Comparison of ENCODE assay signal across 1 cellular context in the genomic region with DNA sequence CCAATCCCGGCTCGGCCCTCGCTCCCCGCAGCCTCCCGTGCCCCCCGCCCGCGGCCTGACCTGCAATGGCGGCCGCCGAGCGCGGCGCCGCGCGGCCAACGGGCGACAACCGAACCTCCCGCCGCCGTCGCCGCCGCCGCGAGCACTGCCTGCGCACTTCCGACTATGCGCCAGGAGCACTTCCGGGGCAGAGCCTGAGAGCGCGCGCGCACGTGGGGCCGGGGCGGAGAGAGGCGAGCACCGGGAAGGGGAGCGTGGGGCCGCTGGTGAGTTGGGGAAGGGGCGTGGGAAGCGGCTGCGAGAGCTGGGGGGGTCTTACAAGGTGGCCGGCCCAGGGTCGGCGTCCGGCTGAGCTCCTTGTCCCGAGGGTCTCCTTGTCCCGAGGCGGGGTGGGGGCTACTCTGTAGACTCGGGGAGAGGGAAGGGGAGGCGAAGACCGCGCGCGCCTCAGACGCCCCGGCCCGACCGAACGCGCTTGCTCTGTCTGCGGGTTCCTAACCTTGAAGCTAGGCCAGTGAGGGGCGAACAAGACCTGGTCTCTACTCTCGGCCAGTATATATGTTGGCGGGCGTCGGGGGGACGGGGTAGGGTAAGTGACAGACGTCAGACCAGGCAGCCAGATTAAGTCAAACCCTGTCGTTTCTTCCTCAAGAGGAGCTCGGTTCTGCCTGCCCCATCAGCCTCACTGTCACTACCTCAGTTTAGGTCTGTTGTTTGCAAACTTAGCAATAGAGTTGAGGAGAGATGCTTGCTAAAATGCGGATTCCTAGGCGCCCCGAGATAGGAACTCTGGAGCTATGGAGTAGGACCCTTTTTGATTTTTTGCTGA.
TF ChIP-seq lines count a peak whose summit lies in the region.

A gene with protein sequence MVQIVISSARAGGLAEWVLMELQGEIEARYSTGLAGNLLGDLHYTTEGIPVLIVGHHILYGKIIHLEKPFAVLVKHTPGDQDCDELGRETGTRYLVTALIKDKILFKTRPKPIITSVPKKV (minus strand): TSS at position 165 of the 829 bp plus-strand sequence. CDS start 11,130 bp downstream, outside the sequence.
A gene (plus strand): TSS at position 226 of the 829 bp plus-strand sequence. CDS start 811 bp downstream, outside the sequence.

TF ChIP-seq in HepG2, 621 proteins besides CTCF, POLR2A, EP300 and RAD21 (continued from another document and continues in another):
- TF ChIP-seq ZNF431 (CRISPR knock-in tag; IDR thresholded peaks at IDR 0.05; ENCODE audit: borderline replicate concordance, low read depth) (peak; percentile 58; the same call in 1 of the 2 replicates), JUN (CRISPR knock-in tag; IDR thresholded peaks at IDR 0.05) (0 out of 2 replicates have a peak, but pooled peaks have one; percentile 30), SETDB1 (CRISPR knock-in tag; IDR thresholded peaks at IDR 0.05; ENCODE audit: borderline replicate concordance) (no peak), ZNF781 (CRISPR knock-in tag; IDR thresholded peaks at IDR 0.05; ENCODE audit: borderline replicate concordance, not compliant biosample characterization) (peak; percentile 38), HDAC6 (IDR thresholded peaks at IDR 0.05; ENCODE audit: low read depth, low read length) (no peak), ZNF547 (CRISPR knock-in tag; IDR thresholded peaks at IDR 0.05) (no peak; the same call in 1 of the 2 replicates), RELA (CRISPR knock-in tag; IDR thresholded peaks at IDR 0.05) (no peak; the same call in 1 of the 2 replicates), PRPF4 (IDR thresholded peaks at IDR 0.05; ENCODE audit: low read depth, low read length, poor library complexity, severe bottlenecking) (no peak), MED13 (CRISPR knock-in tag; IDR thresholded peaks at IDR 0.05) (no peak), MEIS1 (CRISPR knock-in tag; IDR thresholded peaks at IDR 0.05; ENCODE audit: borderline replicate concordance) (0 out of 2 replicates have a peak, but pooled peaks have one; percentile 59), XRCC5 (optimal IDR thresholded peaks at IDR 0.05; ENCODE audit: low read length) (no peak), DMAP1 (CRISPR knock-in tag; IDR thresholded peaks at IDR 0.05) (peak; percentile 98), ZNF468 (CRISPR knock-in tag; IDR thresholded peaks at IDR 0.05) (peak; percentile 75; the same call in 1 of the 2 replicates), PHF20 (CRISPR knock-in tag; IDR thresholded peaks at IDR 0.05) (peak; percentile 87), SAFB2 (CRISPR knock-in tag; IDR thresholded peaks at IDR 0.05; ENCODE audit: borderline replicate concordance, low read depth) (peak; percentile 34), ZNF446 (CRISPR knock-in tag; IDR thresholded peaks at IDR 0.05) (no peak), ZNF101 (CRISPR knock-in tag; IDR thresholded peaks at IDR 0.05; ENCODE audit: borderline replicate concordance, low read depth) (peak; percentile 65; the same call in 1 of the 2 replicates), PAWR (CRISPR knock-in tag; IDR thresholded peaks at IDR 0.05; ENCODE audit: borderline replicate concordance) (no peak), ZKSCAN1 (IDR thresholded peaks at IDR 0.05; ENCODE audit: low read length) (no peak), KLF15 (CRISPR knock-in tag; IDR thresholded peaks at IDR 0.05; ENCODE audit: borderline replicate concordance) (peak; percentile 34; the same call in 1 of the 2 replicates), ZNF282 (IDR thresholded peaks at IDR 0.05; ENCODE audit: partially characterized antibody) (no peak), SALL2 (CRISPR knock-in tag; IDR thresholded peaks at IDR 0.05) (peak; percentile 93), HNRNPL (IDR thresholded peaks at IDR 0.05; ENCODE audit: low read depth, low read length) (no peak), CCAR2 (optimal IDR thresholded peaks at IDR 0.05; ENCODE audit: low read depth, low read length) (no peak), ZNF615 (CRISPR knock-in tag; IDR thresholded peaks at IDR 0.05; ENCODE audit: borderline replicate concordance) (no peak)
- TF ChIP-seq, protein P1, sequence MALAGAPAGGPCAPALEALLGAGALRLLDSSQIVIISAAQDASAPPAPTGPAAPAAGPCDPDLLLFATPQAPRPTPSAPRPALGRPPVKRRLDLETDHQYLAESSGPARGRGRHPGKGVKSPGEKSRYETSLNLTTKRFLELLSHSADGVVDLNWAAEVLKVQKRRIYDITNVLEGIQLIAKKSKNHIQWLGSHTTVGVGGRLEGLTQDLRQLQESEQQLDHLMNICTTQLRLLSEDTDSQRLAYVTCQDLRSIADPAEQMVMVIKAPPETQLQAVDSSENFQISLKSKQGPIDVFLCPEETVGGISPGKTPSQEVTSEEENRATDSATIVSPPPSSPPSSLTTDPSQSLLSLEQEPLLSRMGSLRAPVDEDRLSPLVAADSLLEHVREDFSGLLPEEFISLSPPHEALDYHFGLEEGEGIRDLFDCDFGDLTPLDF (CRISPR knock-in tag; IDR thresholded peaks at IDR 0.05), result peak; percentile 77
- TF ChIP-seq, protein P2, sequence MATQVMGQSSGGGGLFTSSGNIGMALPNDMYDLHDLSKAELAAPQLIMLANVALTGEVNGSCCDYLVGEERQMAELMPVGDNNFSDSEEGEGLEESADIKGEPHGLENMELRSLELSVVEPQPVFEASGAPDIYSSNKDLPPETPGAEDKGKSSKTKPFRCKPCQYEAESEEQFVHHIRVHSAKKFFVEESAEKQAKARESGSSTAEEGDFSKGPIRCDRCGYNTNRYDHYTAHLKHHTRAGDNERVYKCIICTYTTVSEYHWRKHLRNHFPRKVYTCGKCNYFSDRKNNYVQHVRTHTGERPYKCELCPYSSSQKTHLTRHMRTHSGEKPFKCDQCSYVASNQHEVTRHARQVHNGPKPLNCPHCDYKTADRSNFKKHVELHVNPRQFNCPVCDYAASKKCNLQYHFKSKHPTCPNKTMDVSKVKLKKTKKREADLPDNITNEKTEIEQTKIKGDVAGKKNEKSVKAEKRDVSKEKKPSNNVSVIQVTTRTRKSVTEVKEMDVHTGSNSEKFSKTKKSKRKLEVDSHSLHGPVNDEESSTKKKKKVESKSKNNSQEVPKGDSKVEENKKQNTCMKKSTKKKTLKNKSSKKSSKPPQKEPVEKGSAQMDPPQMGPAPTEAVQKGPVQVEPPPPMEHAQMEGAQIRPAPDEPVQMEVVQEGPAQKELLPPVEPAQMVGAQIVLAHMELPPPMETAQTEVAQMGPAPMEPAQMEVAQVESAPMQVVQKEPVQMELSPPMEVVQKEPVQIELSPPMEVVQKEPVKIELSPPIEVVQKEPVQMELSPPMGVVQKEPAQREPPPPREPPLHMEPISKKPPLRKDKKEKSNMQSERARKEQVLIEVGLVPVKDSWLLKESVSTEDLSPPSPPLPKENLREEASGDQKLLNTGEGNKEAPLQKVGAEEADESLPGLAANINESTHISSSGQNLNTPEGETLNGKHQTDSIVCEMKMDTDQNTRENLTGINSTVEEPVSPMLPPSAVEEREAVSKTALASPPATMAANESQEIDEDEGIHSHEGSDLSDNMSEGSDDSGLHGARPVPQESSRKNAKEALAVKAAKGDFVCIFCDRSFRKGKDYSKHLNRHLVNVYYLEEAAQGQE (IDR thresholded peaks at IDR 0.05; ENCODE audit: borderline replicate concordance in 1 of 2, low read depth in 1 of 2, low read length in 2 of 2), result peak in 1 of 2 experiments; percentile 20; a peak in 1 of 4 replicates
- TF ChIP-seq, protein P3, sequence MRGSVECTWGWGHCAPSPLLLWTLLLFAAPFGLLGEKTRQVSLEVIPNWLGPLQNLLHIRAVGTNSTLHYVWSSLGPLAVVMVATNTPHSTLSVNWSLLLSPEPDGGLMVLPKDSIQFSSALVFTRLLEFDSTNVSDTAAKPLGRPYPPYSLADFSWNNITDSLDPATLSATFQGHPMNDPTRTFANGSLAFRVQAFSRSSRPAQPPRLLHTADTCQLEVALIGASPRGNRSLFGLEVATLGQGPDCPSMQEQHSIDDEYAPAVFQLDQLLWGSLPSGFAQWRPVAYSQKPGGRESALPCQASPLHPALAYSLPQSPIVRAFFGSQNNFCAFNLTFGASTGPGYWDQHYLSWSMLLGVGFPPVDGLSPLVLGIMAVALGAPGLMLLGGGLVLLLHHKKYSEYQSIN (CRISPR knock-in tag; IDR thresholded peaks at IDR 0.05; ENCODE audit: borderline replicate concordance), result no peak
- TF ChIP-seq, protein P4, sequence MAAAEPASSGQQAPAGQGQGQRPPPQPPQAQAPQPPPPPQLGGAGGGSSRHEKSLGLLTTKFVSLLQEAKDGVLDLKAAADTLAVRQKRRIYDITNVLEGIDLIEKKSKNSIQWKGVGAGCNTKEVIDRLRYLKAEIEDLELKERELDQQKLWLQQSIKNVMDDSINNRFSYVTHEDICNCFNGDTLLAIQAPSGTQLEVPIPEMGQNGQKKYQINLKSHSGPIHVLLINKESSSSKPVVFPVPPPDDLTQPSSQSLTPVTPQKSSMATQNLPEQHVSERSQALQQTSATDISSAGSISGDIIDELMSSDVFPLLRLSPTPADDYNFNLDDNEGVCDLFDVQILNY (CRISPR knock-in tag; conservative IDR thresholded peaks at IDR 0.05), result peak; percentile 91
- TF ChIP-seq, protein P5, sequence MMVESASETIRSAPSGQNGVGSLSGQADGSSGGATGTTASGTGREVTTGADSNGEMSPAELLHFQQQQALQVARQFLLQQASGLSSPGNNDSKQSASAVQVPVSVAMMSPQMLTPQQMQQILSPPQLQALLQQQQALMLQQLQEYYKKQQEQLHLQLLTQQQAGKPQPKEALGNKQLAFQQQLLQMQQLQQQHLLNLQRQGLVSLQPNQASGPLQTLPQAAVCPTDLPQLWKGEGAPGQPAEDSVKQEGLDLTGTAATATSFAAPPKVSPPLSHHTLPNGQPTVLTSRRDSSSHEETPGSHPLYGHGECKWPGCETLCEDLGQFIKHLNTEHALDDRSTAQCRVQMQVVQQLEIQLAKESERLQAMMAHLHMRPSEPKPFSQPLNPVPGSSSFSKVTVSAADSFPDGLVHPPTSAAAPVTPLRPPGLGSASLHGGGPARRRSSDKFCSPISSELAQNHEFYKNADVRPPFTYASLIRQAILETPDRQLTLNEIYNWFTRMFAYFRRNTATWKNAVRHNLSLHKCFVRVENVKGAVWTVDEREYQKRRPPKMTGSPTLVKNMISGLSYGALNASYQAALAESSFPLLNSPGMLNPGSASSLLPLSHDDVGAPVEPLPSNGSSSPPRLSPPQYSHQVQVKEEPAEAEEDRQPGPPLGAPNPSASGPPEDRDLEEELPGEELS (CRISPR knock-in tag; IDR thresholded peaks at IDR 0.05), result no peak; the same call in 1 of the 2 replicates
- TF ChIP-seq, protein P6, sequence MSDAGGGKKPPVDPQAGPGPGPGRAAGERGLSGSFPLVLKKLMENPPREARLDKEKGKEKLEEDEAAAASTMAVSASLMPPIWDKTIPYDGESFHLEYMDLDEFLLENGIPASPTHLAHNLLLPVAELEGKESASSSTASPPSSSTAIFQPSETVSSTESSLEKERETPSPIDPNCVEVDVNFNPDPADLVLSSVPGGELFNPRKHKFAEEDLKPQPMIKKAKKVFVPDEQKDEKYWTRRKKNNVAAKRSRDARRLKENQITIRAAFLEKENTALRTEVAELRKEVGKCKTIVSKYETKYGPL (CRISPR knock-in tag; IDR thresholded peaks at IDR 0.05), result peak; percentile 77; the same call in 1 of the 2 replicates
- TF ChIP-seq, protein P7, sequence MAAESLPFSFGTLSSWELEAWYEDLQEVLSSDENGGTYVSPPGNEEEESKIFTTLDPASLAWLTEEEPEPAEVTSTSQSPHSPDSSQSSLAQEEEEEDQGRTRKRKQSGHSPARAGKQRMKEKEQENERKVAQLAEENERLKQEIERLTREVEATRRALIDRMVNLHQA (CRISPR knock-in tag; IDR thresholded peaks at IDR 0.05), result no peak
- TF ChIP-seq, protein P8, sequence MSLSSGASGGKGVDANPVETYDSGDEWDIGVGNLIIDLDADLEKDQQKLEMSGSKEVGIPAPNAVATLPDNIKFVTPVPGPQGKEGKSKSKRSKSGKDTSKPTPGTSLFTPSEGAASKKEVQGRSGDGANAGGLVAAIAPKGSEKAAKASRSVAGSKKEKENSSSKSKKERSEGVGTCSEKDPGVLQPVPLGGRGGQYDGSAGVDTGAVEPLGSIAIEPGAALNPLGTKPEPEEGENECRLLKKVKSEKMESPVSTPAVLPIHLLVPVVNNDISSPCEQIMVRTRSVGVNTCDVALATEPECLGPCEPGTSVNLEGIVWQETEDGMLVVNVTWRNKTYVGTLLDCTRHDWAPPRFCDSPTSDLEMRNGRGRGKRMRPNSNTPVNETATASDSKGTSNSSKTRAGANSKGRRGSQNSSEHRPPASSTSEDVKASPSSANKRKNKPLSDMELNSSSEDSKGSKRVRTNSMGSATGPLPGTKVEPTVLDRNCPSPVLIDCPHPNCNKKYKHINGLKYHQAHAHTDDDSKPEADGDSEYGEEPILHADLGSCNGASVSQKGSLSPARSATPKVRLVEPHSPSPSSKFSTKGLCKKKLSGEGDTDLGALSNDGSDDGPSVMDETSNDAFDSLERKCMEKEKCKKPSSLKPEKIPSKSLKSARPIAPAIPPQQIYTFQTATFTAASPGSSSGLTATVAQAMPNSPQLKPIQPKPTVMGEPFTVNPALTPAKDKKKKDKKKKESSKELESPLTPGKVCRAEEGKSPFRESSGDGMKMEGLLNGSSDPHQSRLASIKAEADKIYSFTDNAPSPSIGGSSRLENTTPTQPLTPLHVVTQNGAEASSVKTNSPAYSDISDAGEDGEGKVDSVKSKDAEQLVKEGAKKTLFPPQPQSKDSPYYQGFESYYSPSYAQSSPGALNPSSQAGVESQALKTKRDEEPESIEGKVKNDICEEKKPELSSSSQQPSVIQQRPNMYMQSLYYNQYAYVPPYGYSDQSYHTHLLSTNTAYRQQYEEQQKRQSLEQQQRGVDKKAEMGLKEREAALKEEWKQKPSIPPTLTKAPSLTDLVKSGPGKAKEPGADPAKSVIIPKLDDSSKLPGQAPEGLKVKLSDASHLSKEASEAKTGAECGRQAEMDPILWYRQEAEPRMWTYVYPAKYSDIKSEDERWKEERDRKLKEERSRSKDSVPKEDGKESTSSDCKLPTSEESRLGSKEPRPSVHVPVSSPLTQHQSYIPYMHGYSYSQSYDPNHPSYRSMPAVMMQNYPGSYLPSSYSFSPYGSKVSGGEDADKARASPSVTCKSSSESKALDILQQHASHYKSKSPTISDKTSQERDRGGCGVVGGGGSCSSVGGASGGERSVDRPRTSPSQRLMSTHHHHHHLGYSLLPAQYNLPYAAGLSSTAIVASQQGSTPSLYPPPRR (CRISPR knock-in tag; IDR thresholded peaks at IDR 0.05; ENCODE audit: borderline replicate concordance), result no peak; the same call in none of the 2 replicates
- TF ChIP-seq, protein P9, sequence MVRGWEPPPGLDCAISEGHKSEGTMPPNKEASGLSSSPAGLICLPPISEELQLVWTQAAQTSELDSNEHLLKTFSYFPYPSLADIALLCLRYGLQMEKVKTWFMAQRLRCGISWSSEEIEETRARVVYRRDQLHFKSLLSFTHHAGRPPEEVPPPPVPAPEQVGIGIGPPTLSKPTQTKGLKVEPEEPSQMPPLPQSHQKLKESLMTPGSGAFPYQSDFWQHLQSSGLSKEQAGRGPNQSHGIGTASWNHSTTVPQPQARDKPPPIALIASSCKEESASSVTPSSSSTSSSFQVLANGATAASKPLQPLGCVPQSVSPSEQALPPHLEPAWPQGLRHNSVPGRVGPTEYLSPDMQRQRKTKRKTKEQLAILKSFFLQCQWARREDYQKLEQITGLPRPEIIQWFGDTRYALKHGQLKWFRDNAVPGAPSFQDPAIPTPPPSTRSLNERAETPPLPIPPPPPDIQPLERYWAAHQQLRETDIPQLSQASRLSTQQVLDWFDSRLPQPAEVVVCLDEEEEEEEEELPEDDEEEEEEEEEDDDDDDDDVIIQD (CRISPR knock-in tag; IDR thresholded peaks at IDR 0.05; ENCODE audit: low read depth), result no peak
- TF ChIP-seq, protein P10, sequence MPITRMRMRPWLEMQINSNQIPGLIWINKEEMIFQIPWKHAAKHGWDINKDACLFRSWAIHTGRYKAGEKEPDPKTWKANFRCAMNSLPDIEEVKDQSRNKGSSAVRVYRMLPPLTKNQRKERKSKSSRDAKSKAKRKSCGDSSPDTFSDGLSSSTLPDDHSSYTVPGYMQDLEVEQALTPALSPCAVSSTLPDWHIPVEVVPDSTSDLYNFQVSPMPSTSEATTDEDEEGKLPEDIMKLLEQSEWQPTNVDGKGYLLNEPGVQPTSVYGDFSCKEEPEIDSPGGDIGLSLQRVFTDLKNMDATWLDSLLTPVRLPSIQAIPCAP (CRISPR knock-in tag; IDR thresholded peaks at IDR 0.05; ENCODE audit: low read depth), result no peak; the same call in 1 of the 2 replicates
